ENCODE assay signal across 19 cellular contexts in genomic region chr9:108910914-108911313, GRCh38. TPM values are rescaled to one million over a fixed set of nuclear protein-coding genes. Genes with fewer than 3 reads are reported as not detected.
"Had no signal": no experiment of that assay in that cellular context is flagged by ENCODE, and none has a peak within 500 bp of the region (broad histone marks: within the 10 kb centered on the region; RNA-seq: fewer than 3 reads in every experiment).

No MANE protein-coding gene starts in this region.

- H3K4me3 Mint-ChIP-seq: T-helper 1 cell treated with Interleukin-12 subunit alpha and Interleukin-12 subunit beta and Interleukin-4 antibody, amounts not matched to agents 30 μg/mL and 1 μg/mL, for 36 hours had no signal

- ATAC-seq: sciatic nerve had no signal

- H3K9me3 Mint-ChIP-seq: T-helper 1 cell treated with Interleukin-12 subunit alpha and Interleukin-12 subunit beta and Interleukin-4 antibody, amounts not matched to agents 30 μg/mL and 1 μg/mL, for 36 hours had no signal

- H3K9me3 ChIP-seq: adrenal gland, esophagus muscularis mucosa, left ventricle myocardium inferior, spleen had no signal

- H3K27ac Mint-ChIP-seq: T-helper 1 cell treated with Interleukin-12 subunit alpha and Interleukin-12 subunit beta and Interleukin-4 antibody, amounts not matched to agents 30 μg/mL and 1 μg/mL, for 36 hours had no signal

- DNase-seq: activated CD4-positive, alpha-beta T cell treated with anti-CD3 and anti-CD28 coated beads for 48 hours; activated naive CD4-positive, alpha-beta T cell treated with anti-CD3 and anti-CD28 coated beads, Interleukin-2, amount 50 U/mL, for 16 hours; adrenal gland; hippocampal formation; kidney; left ventricle myocardium inferior; mesenchymal stem cell; spleen had no signal

RNA-seq across cellular contexts. Expression of gene ACTL7A, which starts 48.8 kb away (rescaled TPM):
- total RNA-seq: activated CD8-positive, alpha-beta memory T cell treated with anti-CD3 and anti-CD28 coated beads for 36 hours; adrenal gland; cardiac septum; esophagus muscularis mucosa; fibroblast of villous mesenchyme; glomerular endothelial cell; kidney; left ventricle myocardium inferior; mucosa of gallbladder; osteocyte; pulmonary artery endothelial cell; sciatic nerve; spleen; urinary bladder had no signal

RNA-seq across cellular contexts. Expression of gene ACTL7B, which starts 55.1 kb away (rescaled TPM):
- total RNA-seq: activated CD8-positive, alpha-beta memory T cell treated with anti-CD3 and anti-CD28 coated beads for 36 hours; cardiac septum; esophagus muscularis mucosa; fibroblast of villous mesenchyme; glomerular endothelial cell; kidney; left ventricle myocardium inferior; mucosa of gallbladder; osteocyte; spleen; urinary bladder had no signal
